Comparison of ENCODE assay signal across 35 cellular contexts in the genomic region with DNA sequence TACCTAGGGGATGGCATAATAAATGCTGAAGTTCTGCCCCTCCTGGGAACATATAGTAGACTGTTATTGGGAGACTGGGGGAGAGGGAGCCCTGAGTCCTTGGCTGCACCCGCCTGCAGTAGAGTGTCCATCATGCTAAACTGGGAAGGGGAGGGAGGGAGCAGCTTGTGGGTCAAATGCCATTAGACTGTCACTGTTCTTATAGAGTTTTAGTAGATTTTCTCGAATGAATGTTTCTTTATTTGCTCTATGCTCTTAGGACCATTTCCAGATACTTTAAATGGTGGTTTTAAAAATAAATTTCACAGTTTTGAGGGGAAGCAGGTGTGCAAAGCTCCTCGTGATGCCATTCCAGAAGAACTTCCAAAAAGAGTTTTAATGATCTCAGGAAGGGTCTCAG.
"Had no signal": no experiment of that assay in that cellular context is flagged by ENCODE, and none has a peak within 500 bp of the region (broad histone marks: within the 10 kb centered on the region; RNA-seq: fewer than 3 reads in every experiment).

No MANE protein-coding gene starts in this region.

- H3K36me3 ChIP-seq: adrenal gland had no signal

- DNase-seq: activated B cell treated with CpG ODN at 0.5 μM for 24 hours; activated CD4-positive, alpha-beta memory T cell treated with anti-CD3 and anti-CD28 coated beads for 36 hours; activated CD4-positive, alpha-beta T cell treated with anti-CD3 and anti-CD28 coated beads for 4 hours; activated CD4-positive, alpha-beta T cell treated with anti-CD3 and anti-CD28 coated beads, Interleukin-2, amount 10 ng/mL, durations not matched to agents 24 days and 14 days; activated CD4-positive, alpha-beta T cell treated with anti-CD3 and anti-CD28 coated beads, Interleukin-2, amount 50 U/mL, for 1 hour; activated CD4-positive, alpha-beta T cell treated with anti-CD3 and anti-CD28 coated beads, Interleukin-2, amount 50 U/mL, for 4 hours; activated CD4-positive, CD25-positive, alpha-beta regulatory T cell treated with anti-CD3 and anti-CD28 coated beads, Interleukin-2, amount 50 U/mL, for 72 hours; activated CD8-positive, alpha-beta memory T cell treated with anti-CD3 and anti-CD28 coated beads, Interleukin-2, amount 50 U/mL, for 4 hours; activated CD8-positive, alpha-beta T cell treated with anti-CD3 and anti-CD28 coated beads for 36 hours; activated effector memory CD4-positive, alpha-beta T cell treated with anti-CD3 and anti-CD28 coated beads, Interleukin-2, amount 50 U/mL, for 16 hours; activated gamma-delta T cell treated with Interleukin-2 at 50 U/mL for 16 hours; activated naive CD4-positive, alpha-beta T cell; activated naive CD4-positive, alpha-beta T cell treated with anti-CD3 and anti-CD28 coated beads for 36 hours; activated naive CD4-positive, alpha-beta T cell treated with anti-CD3 and anti-CD28 coated beads, Interleukin-2, amount 50 U/mL, for 16 hours; activated naive CD8-positive, alpha-beta T cell treated with anti-CD3 and anti-CD28 coated beads for 36 hours; activated T-cell treated with anti-CD3 and anti-CD28 coated beads for 4 hours; activated T-cell treated with anti-CD3 and anti-CD28 coated beads, Interleukin-2, amount 50 U/mL, for 1 hour; activated T-cell treated with anti-CD3 and anti-CD28 coated beads, Interleukin-2, amount 50 U/mL, for 4 hours; activated T-cell treated with anti-CD3 and anti-CD28 coated beads, Interleukin-2, amount 50 U/mL, for 72 hours; adrenal gland; amniotic stem cell; aorta; central memory CD4-positive, alpha-beta T cell; cerebellar nuclear complex; T-helper 1 cell; T-helper 2 cell; T-helper 9 cell had no signal

- ATAC-seq: activated CD8-positive, alpha-beta T cell treated with anti-CD3 and anti-CD28 coated beads for 36 hours; activated naive CD4-positive, alpha-beta T cell treated with anti-CD3 and anti-CD28 coated beads, Interleukin-2, amount 50 U/mL, for 72 hours; activated T-cell treated with anti-CD3 and anti-CD28 coated beads, Interleukin-2, amount 50 U/mL, for 4 hours; activated T-cell treated with anti-CD3 and anti-CD28 coated beads, Interleukin-2, amount 50 U/mL, for 72 hours; activated T-helper 17 cell treated with anti-CD3 and anti-CD28 coated beads, Interleukin-2, amount 50 U/mL, for 72 hours had no signal

- H3K27me3 Mint-ChIP-seq: activated CD4-positive, alpha-beta memory T cell treated with anti-CD3 and anti-CD28 coated beads for 36 hours; activated CD4-positive, alpha-beta T cell treated with anti-CD3 and anti-CD28 coated beads, Interleukin-2, amount 10 ng/mL, durations not matched to agents 24 days and 14 days; activated CD8-positive, alpha-beta T cell treated with anti-CD3 and anti-CD28 coated beads for 36 hours; activated naive CD8-positive, alpha-beta T cell treated with anti-CD3 and anti-CD28 coated beads for 36 hours; activated T-helper 17 cell treated with anti-CD3 and anti-CD28 coated beads, Interleukin-2, amount 50 U/mL, for 72 hours; brain had no signal

- H3K4me1 Mint-ChIP-seq: activated B cell treated with CpG ODN at 0.5 μM for 24 hours; activated T-helper 17 cell treated with anti-CD3 and anti-CD28 coated beads, Interleukin-2, amount 50 U/mL, for 72 hours; brain had no signal

- H3K27ac Mint-ChIP-seq: activated B cell treated with CpG ODN at 0.5 μM for 24 hours; activated CD4-positive, alpha-beta memory T cell treated with anti-CD3 and anti-CD28 coated beads for 36 hours; activated CD4-positive, alpha-beta T cell treated with anti-CD3 and anti-CD28 coated beads, Interleukin-2, amount 10 ng/mL, durations not matched to agents 24 days and 14 days; activated CD8-positive, alpha-beta T cell treated with anti-CD3 and anti-CD28 coated beads for 36 hours; activated naive CD4-positive, alpha-beta T cell treated with anti-CD3 and anti-CD28 coated beads for 36 hours; activated naive CD8-positive, alpha-beta T cell treated with anti-CD3 and anti-CD28 coated beads for 36 hours; activated T-cell treated with anti-CD3 and anti-CD28 coated beads, Interleukin-2, amount 50 U/mL, for 72 hours; activated T-helper 1 cell treated with anti-CD3 and anti-CD28 coated beads, Interleukin-12 subunit alpha, Interleukin-12 subunit beta, Interleukin-2, Interleukin-4 antibody, amounts not matched to agents 30 ng/mL and 10 ng/mL and 1 ng/mL, durations not matched to agents 14 hours and 24 hours and 36 hours; activated T-helper 17 cell treated with anti-CD3 and anti-CD28 coated beads, Interleukin-2, amount 50 U/mL, for 72 hours; brain; T-helper 1 cell treated with Interleukin-12 subunit alpha and Interleukin-12 subunit beta and Interleukin-4 antibody, amounts not matched to agents 30 μg/mL and 1 μg/mL, for 36 hours; T-helper 2 cell treated with Interferon-gamma antibody and Interleukin-4, amounts not matched to agents 5 μg/mL and 100 μg/mL, for 36 hours had no signal

- H3K9me3 ChIP-seq: adrenal gland had no signal

- H3K4me3 Mint-ChIP-seq: activated B cell treated with CpG ODN at 0.5 μM for 24 hours; activated CD4-positive, alpha-beta memory T cell treated with anti-CD3 and anti-CD28 coated beads for 36 hours; activated CD4-positive, alpha-beta T cell treated with anti-CD3 and anti-CD28 coated beads, Interleukin-2, amount 10 ng/mL, durations not matched to agents 24 days and 14 days; activated CD8-positive, alpha-beta T cell treated with anti-CD3 and anti-CD28 coated beads for 36 hours; activated naive CD4-positive, alpha-beta T cell treated with anti-CD3 and anti-CD28 coated beads for 36 hours; activated naive CD8-positive, alpha-beta T cell treated with anti-CD3 and anti-CD28 coated beads for 36 hours; activated T-cell treated with anti-CD3 and anti-CD28 coated beads, Interleukin-2, amount 50 U/mL, for 4 hours; activated T-cell treated with anti-CD3 and anti-CD28 coated beads, Interleukin-2, amount 50 U/mL, for 72 hours; activated T-helper 1 cell treated with anti-CD3 and anti-CD28 coated beads, Interleukin-12 subunit alpha, Interleukin-12 subunit beta, Interleukin-2, Interleukin-4 antibody, amounts not matched to agents 30 ng/mL and 10 ng/mL and 1 ng/mL, durations not matched to agents 14 hours and 24 hours and 36 hours; activated T-helper 17 cell treated with anti-CD3 and anti-CD28 coated beads, Interleukin-2, amount 50 U/mL, for 72 hours; brain; T-helper 1 cell treated with Interleukin-12 subunit alpha and Interleukin-12 subunit beta and Interleukin-4 antibody, amounts not matched to agents 30 μg/mL and 1 μg/mL, for 36 hours; T-helper 2 cell treated with Interferon-gamma antibody and Interleukin-4, amounts not matched to agents 5 μg/mL and 100 μg/mL, for 36 hours had no signal

- H3K36me3 Mint-ChIP-seq: activated CD4-positive, alpha-beta memory T cell treated with anti-CD3 and anti-CD28 coated beads for 36 hours; activated naive CD8-positive, alpha-beta T cell treated with anti-CD3 and anti-CD28 coated beads for 36 hours; brain had no signal

- FAIRE-seq: TTC549 had no signal

- H3K4me1 ChIP-seq: adrenal gland had no signal

- H3K27ac ChIP-seq: adrenal gland, VCaP had no signal

- H3K4me3 ChIP-seq: adrenal gland had no signal
